In genomic region chr2:44342854-44343253, GRCh38 we compare ENCODE assay signal across 1 cellular context.
TF ChIP-seq lines count a peak whose summit lies in the region.

No MANE protein-coding gene starts in this region.

TF ChIP-seq in K562, 482 proteins besides CTCF, POLR2A, EP300 and RAD21 (continued from another document):
- TF ChIP-seq SMC3 (conservative IDR thresholded peaks at IDR 0.05; ENCODE audit: insufficient read depth, low read depth, low read length) = peak; percentile 16; the same call in 1 of the 2 replicates
- TF ChIP-seq SMARCA4 (IDR thresholded peaks at IDR 0.05) = no peak
- no peak for TF ChIP-seq RHOXF2B (CRISPR knock-in tag; conservative IDR thresholded peaks at IDR 0.05)
- no peak for TF ChIP-seq HES1 (IDR thresholded peaks at IDR 0.05; ENCODE audit: low read depth)
- TF ChIP-seq USF1 (CRISPR knock-in tag; IDR thresholded peaks at IDR 0.05) = no peak
- TF ChIP-seq TSHZ1 (CRISPR knock-in tag; IDR thresholded peaks at IDR 0.05) = no peak
- TF ChIP-seq PML (IDR thresholded peaks at IDR 0.05; ENCODE audit: low read length) = no peak
